24 cellular contexts compared by ENCODE assay signal in the genomic region with DNA sequence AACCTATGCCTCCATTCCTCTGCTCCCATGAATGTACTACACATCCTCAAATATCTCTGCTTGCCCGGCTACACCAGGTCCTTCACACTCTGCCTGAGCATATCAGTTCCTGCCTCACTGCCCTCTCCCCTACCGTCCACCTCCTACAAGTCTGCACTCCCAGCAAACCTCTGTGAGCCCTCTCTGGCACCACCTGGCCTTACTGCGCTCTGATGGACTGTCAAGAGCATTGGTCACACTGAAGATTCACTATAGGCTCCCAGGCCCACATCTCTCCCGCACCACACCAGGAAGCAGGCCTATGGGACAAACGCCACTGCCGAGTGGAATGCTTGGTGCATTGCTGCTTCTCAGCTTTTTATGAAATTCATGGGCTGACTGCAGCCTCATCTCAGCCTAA. TPM values are rescaled to one million over a fixed set of nuclear protein-coding genes. Genes with fewer than 3 reads are reported as not detected.
DNase-seq lines count a peak whose midpoint lies in the region; ATAC-seq, FAIRE-seq and TF ChIP-seq lines count a peak whose summit lies in the region.
"Had no signal": no experiment of that assay in that cellular context is flagged by ENCODE, and none has a peak within 500 bp of the region (broad histone marks: within the 10 kb centered on the region; RNA-seq: fewer than 3 reads in every experiment).

No MANE protein-coding gene starts in this region.

- H3K18ac ChIP-seq in trophoblast cell (ENCODE audit: low read length), result no peak overlapping the region

- ATAC-seq in HG03097 (IDR thresholded peaks at IDR 0.05; ENCODE audit: low FRiP score, unreplicated experiment), result no peak
- ATAC-seq: right cardiac atrium, T-cell had no signal

- WGBS in trophoblast cell (ENCODE audit: extremely low coverage, insufficient coverage, insufficient read length), result no CpG with 5 or more reads among the region's 6 CpGs
- WGBS in prostate gland, result 93% methylated on average over 6 of the region's 6 CpGs

- TF ChIP-seq CTCF in Caco-2 (IDR thresholded peaks at IDR 0.05; ENCODE audit: insufficient read depth in 1 of 2, low read depth in 1 of 2, low read length in 1 of 2, severe bottlenecking in 1 of 2, unreplicated experiment in 1 of 2) (no peak), glutamatergic neuron (IDR thresholded peaks at IDR 0.05; ENCODE audit: partially characterized antibody, unreplicated experiment) (no peak), prostate gland (IDR thresholded peaks at IDR 0.05) (no peak)

- TF ChIP-seq POLR2A in prostate gland (IDR thresholded peaks at IDR 0.05), result no peak
- TF ChIP-seq POLR2A in H54 (IDR thresholded peaks at IDR 0.05; ENCODE audit: low read depth, low read length), result no peak

- H3K36me3 ChIP-seq in Caco-2 (ENCODE audit: control insufficient read depth, insufficient read depth, low read length), result peaks cover 8% of the 10 kb centered on the region
- H3K36me3 ChIP-seq in trophoblast cell (ENCODE audit: control insufficient read depth in 1 of 2, insufficient read depth in 2 of 2, low read length in 2 of 2), result peaks cover 21 to 46% of the 10 kb centered on the region in 2 experiments
- no peaks in the 10 kb centered on the region for H3K36me3 ChIP-seq in prostate gland

- H3K23ac ChIP-seq in trophoblast cell (ENCODE audit: low read length), result no peak overlapping the region

- H3K27ac Mint-ChIP-seq in activated CD4-positive, alpha-beta memory T cell treated with anti-CD3 and anti-CD28 coated beads, Interleukin-2, amount 10 ng/mL, durations not matched to agents 7 days and 5 days, result peak overlapping the region; percentile 65
- no peak overlapping the region for H3K27ac Mint-ChIP-seq in activated CD4-positive, alpha-beta memory T cell treated with anti-CD3 and anti-CD28 coated beads for 36 hours
- H3K27ac Mint-ChIP-seq in Caco-2 (ENCODE audit: unreplicated experiment) (peak overlapping the region; percentile 34), glutamatergic neuron (ENCODE audit: unreplicated experiment) (peak overlapping the region; percentile 88)

- no peak overlapping the region for H3K4me2 ChIP-seq in trophoblast cell (ENCODE audit: low read length)

- H3K27ac ChIP-seq in trophoblast cell (ENCODE audit: low read depth, low read length) (no peak overlapping the region), prostate gland (no peak overlapping the region)
- H3K27ac ChIP-seq: coronary artery, GM23248, left lung, suprapubic skin, VCaP had no signal

- no peak for DNase-seq in activated CD4-positive, alpha-beta memory T cell treated with anti-CD3 and anti-CD28 coated beads, Interleukin-2, amount 10 ng/mL, durations not matched to agents 7 days and 5 days
- DNase-seq in activated CD4-positive, alpha-beta memory T cell treated with anti-CD3 and anti-CD28 coated beads for 36 hours, result no peak
- DNase-seq in Caco-2 (no peak), glutamatergic neuron (no peak), trophoblast cell (peak; percentile 51 to 67), prostate gland (ENCODE audit: low spot score) (no peak), H54 (ENCODE audit: insufficient read length, low spot score) (no peak)
- DNase-seq: activated CD8-positive, alpha-beta memory T cell treated with anti-CD3 and anti-CD28 coated beads for 24 hours; GM23248; head of caudate nucleus; KG1; left lung; NCI-H1694 treated with DMSO at 0.1 percent for 48 hours; NCI-H2227 treated with DMSO at 0.1 percent for 48 hours; NCI-H774; SHP77; stimulated activated CD8-positive, alpha-beta memory T cell treated with anti-CD3 and anti-CD28 coated beads, Interleukin-4, amount 100 ng/mL, for 48 hours; T-cell had no signal

- no peaks in the 10 kb centered on the region for H3K9me3 Mint-ChIP-seq in activated CD4-positive, alpha-beta memory T cell treated with anti-CD3 and anti-CD28 coated beads, Interleukin-2, amount 10 ng/mL, durations not matched to agents 7 days and 5 days
- no peaks in the 10 kb centered on the region for H3K9me3 Mint-ChIP-seq in activated CD4-positive, alpha-beta memory T cell treated with anti-CD3 and anti-CD28 coated beads for 36 hours
- H3K9me3 Mint-ChIP-seq in Caco-2 (ENCODE audit: unreplicated experiment), result no peaks in the 10 kb centered on the region
- H3K9me3 Mint-ChIP-seq in glutamatergic neuron (ENCODE audit: unreplicated experiment), result peaks cover 27% of the 10 kb centered on the region
- H3K9me3 Mint-ChIP-seq: CD14-positive monocyte, T-cell had no signal

- H2BK120ac ChIP-seq in trophoblast cell (ENCODE audit: insufficient read depth, low read length, poor library complexity), result no peak overlapping the region

- no peaks in the 10 kb centered on the region for H3K79me2 ChIP-seq in trophoblast cell (ENCODE audit: control insufficient read depth, insufficient read depth, low read length, poor library complexity)

- H3K4me1 ChIP-seq in Caco-2 (peaks cover 11% of the 10 kb centered on the region), trophoblast cell (ENCODE audit: control insufficient read depth in 1 of 2, insufficient read depth in 2 of 2, low read length in 2 of 2) (no peaks in the 10 kb centered on the region), prostate gland (replicated peaks) (peaks cover 3% of the 10 kb centered on the region)

- H2AK5ac ChIP-seq in trophoblast cell (ENCODE audit: low read length), result no peak overlapping the region

- no peaks in the 10 kb centered on the region for H3K27me3 ChIP-seq in Caco-2 (replicated peaks; ENCODE audit: control insufficient read depth, insufficient read depth, low read length)
- H3K27me3 ChIP-seq in trophoblast cell (ENCODE audit: insufficient read depth, low read length), result no peaks in the 10 kb centered on the region
- H3K27me3 ChIP-seq in prostate gland (replicated peaks; ENCODE audit: insufficient read depth), result no peaks in the 10 kb centered on the region
- H3K27me3 ChIP-seq: left lung, suprapubic skin had no signal

- H2BK12ac ChIP-seq in trophoblast cell (ENCODE audit: low read length), result no peak overlapping the region

- no peak overlapping the region for H4K8ac ChIP-seq in trophoblast cell (ENCODE audit: low read depth, low read length)

- CTCF ChIA-PET in activated CD4-positive, alpha-beta memory T cell treated with anti-CD3 and anti-CD28 coated beads, Interleukin-2, amount 10 ng/mL, durations not matched to agents 7 days and 5 days (lab: Charles Lee), result no interaction called here
- CTCF ChIA-PET in activated CD4-positive, alpha-beta memory T cell treated with anti-CD3 and anti-CD28 coated beads for 36 hours (lab: Charles Lee), result interaction anchor here (1.0 to 1.2 kb wide), 2 partner anchors 64 to 152 kb away, joined by 3 read pairs; no protein-coding TSS in a partner anchor
- CTCF ChIA-PET in Caco-2 (lab: Charles Lee), result interaction anchor here (1.8 kb wide), 1 partner anchor 38 kb away, joined by 10 read pairs; no protein-coding TSS in a partner anchor

- no peak overlapping the region for H4K91ac ChIP-seq in trophoblast cell (ENCODE audit: low read depth, low read length)

- intact Hi-C loops in activated CD4-positive, alpha-beta memory T cell treated with anti-CD3 and anti-CD28 coated beads for 36 hours (cut with micrococcal nuclease), result no loop called here
- intact Hi-C loops in Caco-2 (cut with micrococcal nuclease; ENCODE audit: unreplicated experiment), result no loop called here
- intact Hi-C loops in prostate gland (cut with DNase I), result no loop called here

- no peak for FAIRE-seq in H54 (lab: Jason Lieb, UNC)

- no peak overlapping the region for H3K4ac ChIP-seq in trophoblast cell (ENCODE audit: low read depth, low read length)

- H3K79me1 ChIP-seq in trophoblast cell (ENCODE audit: low read length), result no peaks in the 10 kb centered on the region

- no peak overlapping the region for H2AFZ ChIP-seq in trophoblast cell (ENCODE audit: insufficient read depth, low read length, poor library complexity)
- H2AFZ ChIP-seq: GM23248 had no signal

- H3K36me3 Mint-ChIP-seq in activated CD4-positive, alpha-beta memory T cell treated with anti-CD3 and anti-CD28 coated beads, Interleukin-2, amount 10 ng/mL, durations not matched to agents 7 days and 5 days (ENCODE audit: low read depth), result peaks cover 60% of the 10 kb centered on the region
- H3K36me3 Mint-ChIP-seq in activated CD4-positive, alpha-beta memory T cell treated with anti-CD3 and anti-CD28 coated beads for 36 hours, result peaks cover 49% of the 10 kb centered on the region
- peaks cover 80% of the 10 kb centered on the region for H3K36me3 Mint-ChIP-seq in Caco-2 (ENCODE audit: insufficient read depth, unreplicated experiment)
- H3K36me3 Mint-ChIP-seq in glutamatergic neuron (ENCODE audit: unreplicated experiment), result no peaks in the 10 kb centered on the region

- H3K4me3 Mint-ChIP-seq in activated CD4-positive, alpha-beta memory T cell treated with anti-CD3 and anti-CD28 coated beads, Interleukin-2, amount 10 ng/mL, durations not matched to agents 7 days and 5 days, result no peak overlapping the region
- H3K4me3 Mint-ChIP-seq in activated CD4-positive, alpha-beta memory T cell treated with anti-CD3 and anti-CD28 coated beads for 36 hours, result no peak overlapping the region
- H3K4me3 Mint-ChIP-seq in Caco-2 (ENCODE audit: unreplicated experiment), result peak overlapping the region; percentile 13
- H3K4me3 Mint-ChIP-seq in glutamatergic neuron (ENCODE audit: unreplicated experiment), result peak overlapping the region; percentile 3
- H3K4me3 Mint-ChIP-seq: CD14-positive monocyte had no signal

- no peak overlapping the region for H3K9ac ChIP-seq in trophoblast cell (ENCODE audit: low read length)
- H3K9ac ChIP-seq: GM23248 had no signal

- BruUV-seq in Caco-2 (replicated peaks; lab: Mats Ljungman, UMichigan), result no TSS peak

- H3K9me3 ChIP-seq in Caco-2 (no peaks in the 10 kb centered on the region), trophoblast cell (ENCODE audit: insufficient read depth, low read depth, low read length) (no peaks in the 10 kb centered on the region), prostate gland (no peaks in the 10 kb centered on the region)
- H3K9me3 ChIP-seq: left lung, suprapubic skin had no signal

- no peak overlapping the region for H3K14ac ChIP-seq in trophoblast cell (ENCODE audit: low read length)

- POLR2A ChIA-PET in activated CD4-positive, alpha-beta memory T cell treated with anti-CD3 and anti-CD28 coated beads, Interleukin-2, amount 10 ng/mL, durations not matched to agents 7 days and 5 days (lab: Charles Lee), result no interaction called here
- POLR2A ChIA-PET in activated CD4-positive, alpha-beta memory T cell treated with anti-CD3 and anti-CD28 coated beads for 36 hours (lab: Charles Lee), result no interaction called here
- POLR2A ChIA-PET in Caco-2 (lab: Charles Lee), result no interaction called here

- peaks cover 34% of the 10 kb centered on the region for H3K4me1 Mint-ChIP-seq in activated CD4-positive, alpha-beta memory T cell treated with anti-CD3 and anti-CD28 coated beads, Interleukin-2, amount 10 ng/mL, durations not matched to agents 7 days and 5 days
- H3K4me1 Mint-ChIP-seq in activated CD4-positive, alpha-beta memory T cell treated with anti-CD3 and anti-CD28 coated beads for 36 hours (ENCODE audit: low read depth), result peaks cover 20% of the 10 kb centered on the region
- peaks cover 30% of the 10 kb centered on the region for H3K4me1 Mint-ChIP-seq in Caco-2 (ENCODE audit: low read depth, unreplicated experiment)
- H3K4me1 Mint-ChIP-seq in glutamatergic neuron (ENCODE audit: low read depth, unreplicated experiment), result peaks cover 11% of the 10 kb centered on the region
- H3K4me1 Mint-ChIP-seq: CD14-positive monocyte had no signal

- no peak overlapping the region for H4K12ac ChIP-seq in trophoblast cell (ENCODE audit: low read depth, low read length)

- no peak overlapping the region for H3K4me3 ChIP-seq in Caco-2 (ENCODE audit: low read depth, low read length)
- H3K4me3 ChIP-seq in trophoblast cell (ENCODE audit: low read depth, low read length), result no peak overlapping the region
- no peak overlapping the region for H3K4me3 ChIP-seq in prostate gland
- H3K4me3 ChIP-seq: coronary artery, GM23248, left lung, suprapubic skin had no signal

- H3K27me3 Mint-ChIP-seq in activated CD4-positive, alpha-beta memory T cell treated with anti-CD3 and anti-CD28 coated beads, Interleukin-2, amount 10 ng/mL, durations not matched to agents 7 days and 5 days, result no peaks in the 10 kb centered on the region
- H3K27me3 Mint-ChIP-seq in activated CD4-positive, alpha-beta memory T cell treated with anti-CD3 and anti-CD28 coated beads for 36 hours, result no peaks in the 10 kb centered on the region
- H3K27me3 Mint-ChIP-seq in Caco-2 (ENCODE audit: insufficient read depth, unreplicated experiment), result no peaks in the 10 kb centered on the region
- peaks cover 15% of the 10 kb centered on the region for H3K27me3 Mint-ChIP-seq in glutamatergic neuron (ENCODE audit: unreplicated experiment)
- H3K27me3 Mint-ChIP-seq: T-cell had no signal

- no peak overlapping the region for H2BK5ac ChIP-seq in trophoblast cell (ENCODE audit: low read depth, low read length, poor library complexity)

RNA-seq across cellular contexts. Expression of a gene that starts 8.9 kb away (rescaled TPM):
- 10 to 100 TPM; 38.3 to 45.7 TPM for total RNA-seq in activated CD4-positive, alpha-beta memory T cell treated with anti-CD3 and anti-CD28 coated beads, Interleukin-2, amount 10 ng/mL, durations not matched to agents 7 days and 5 days
- 10 to 100 TPM; 66.9 to 67.8 TPM for total RNA-seq in activated CD4-positive, alpha-beta memory T cell treated with anti-CD3 and anti-CD28 coated beads for 36 hours
- total RNA-seq in Caco-2 (2022) (52.5 and 62.9 TPM in 2 replicates), glutamatergic neuron (ENCODE audit: unreplicated experiment) (7.1 TPM), prostate gland (1 to 10 TPM; 4.5 to 6.2 TPM)
- 11.3 and 12.4 TPM in 2 replicates for polyA plus RNA-seq in trophoblast cell (2013)

Comparison
In these comparisons a context has a peak if more than half of its experiments do, and no peak if none do; other contexts are left out.
1. DNase-seq: peak in trophoblast cell (2 of 2); none in activated CD4-positive, alpha-beta memory T cell treated with anti-CD3 and anti-CD28 coated beads, Interleukin-2, amount 10 ng/mL, durations not matched to agents 7 days and 5 days (single experiment), activated CD4-positive, alpha-beta memory T cell treated with anti-CD3 and anti-CD28 coated beads for 36 hours (single experiment), Caco-2 (0 of 2), glutamatergic neuron (single experiment), prostate gland (single experiment) and H54 (single experiment).
2. H3K4me3 Mint-ChIP-seq: peak in Caco-2 (single experiment) and glutamatergic neuron (single experiment); none in activated CD4-positive, alpha-beta memory T cell treated with anti-CD3 and anti-CD28 coated beads, Interleukin-2, amount 10 ng/mL, durations not matched to agents 7 days and 5 days (single experiment) and activated CD4-positive, alpha-beta memory T cell treated with anti-CD3 and anti-CD28 coated beads for 36 hours (single experiment).